ENCODE assay signal across 24 cellular contexts in genomic region chr3:167694121-167694520, GRCh38. TPM values are rescaled to one million over a fixed set of nuclear protein-coding genes. Genes with fewer than 3 reads are reported as not detected.
"Had no signal": no experiment of that assay in that cellular context is flagged by ENCODE, and none has a peak within 500 bp of the region (broad histone marks: within the 10 kb centered on the region; RNA-seq: fewer than 3 reads in every experiment).

No MANE protein-coding gene starts in this region.

- H3K27me3 Mint-ChIP-seq: activated CD4-positive, alpha-beta memory T cell treated with anti-CD3 and anti-CD28 coated beads, Interleukin-2, amount 10 ng/mL, durations not matched to agents 7 days and 5 days; dendritic cell treated with granulocyte-macrophage colony-stimulating factor and Interleukin-4, amounts not matched to agents 40 ng/mL and 50 ng/mL, for 4 days had no signal

- H3K4me1 Mint-ChIP-seq: neural crest cell had no signal

- H3K9me3 ChIP-seq: left ventricle myocardium inferior, SJCRH30, testis, upper lobe of left lung had no signal

- H3K4me3 Mint-ChIP-seq: activated CD4-positive, alpha-beta memory T cell treated with anti-CD3 and anti-CD28 coated beads, Interleukin-2, amount 10 ng/mL, durations not matched to agents 7 days and 5 days; activated T-helper 1 cell treated with anti-CD3 and anti-CD28 coated beads, Interleukin-12 subunit alpha, Interleukin-12 subunit beta, Interleukin-2, Interleukin-4 antibody, amounts not matched to agents 30 ng/mL and 10 ng/mL and 1 ng/mL, durations not matched to agents 14 hours and 24 hours and 36 hours; dendritic cell treated with granulocyte-macrophage colony-stimulating factor and Interleukin-4, amounts not matched to agents 40 ng/mL and 50 ng/mL, for 4 days; neural crest cell; T-helper 1 cell treated with Interleukin-12 subunit alpha and Interleukin-12 subunit beta and Interleukin-4 antibody, amounts not matched to agents 30 μg/mL and 1 μg/mL, for 36 hours had no signal

- H3K27me3 ChIP-seq: cardiac muscle cell, SJCRH30, testis, upper lobe of left lung had no signal

- H3K4me1 ChIP-seq: SJCRH30, testis, upper lobe of left lung had no signal

- H3K27ac Mint-ChIP-seq: activated T-helper 1 cell treated with anti-CD3 and anti-CD28 coated beads, Interleukin-12 subunit alpha, Interleukin-12 subunit beta, Interleukin-2, Interleukin-4 antibody, amounts not matched to agents 30 ng/mL and 10 ng/mL and 1 ng/mL, durations not matched to agents 14 hours and 24 hours and 36 hours; dendritic cell treated with granulocyte-macrophage colony-stimulating factor and Interleukin-4, amounts not matched to agents 40 ng/mL and 50 ng/mL, for 4 days had no signal

- H3K9me3 Mint-ChIP-seq: activated CD4-positive, alpha-beta memory T cell treated with anti-CD3 and anti-CD28 coated beads, Interleukin-2, amount 10 ng/mL, durations not matched to agents 7 days and 5 days; activated T-helper 1 cell treated with anti-CD3 and anti-CD28 coated beads, Interleukin-12 subunit alpha, Interleukin-12 subunit beta, Interleukin-2, Interleukin-4 antibody, amounts not matched to agents 30 ng/mL and 10 ng/mL and 1 ng/mL, durations not matched to agents 14 hours and 24 hours and 36 hours; dendritic cell treated with granulocyte-macrophage colony-stimulating factor and Interleukin-4, amounts not matched to agents 40 ng/mL and 50 ng/mL, for 4 days; neural crest cell; T-helper 1 cell treated with Interleukin-12 subunit alpha and Interleukin-12 subunit beta and Interleukin-4 antibody, amounts not matched to agents 30 μg/mL and 1 μg/mL, for 36 hours had no signal

- DNase-seq: activated CD4-positive, alpha-beta memory T cell treated with anti-CD3 and anti-CD28 coated beads, Interleukin-2, amount 10 ng/mL, durations not matched to agents 7 days and 5 days; activated CD4-positive, alpha-beta T cell treated with anti-CD3 and anti-CD28 coated beads for 48 hours; activated CD4-positive, CD25-positive, alpha-beta regulatory T cell; activated gamma-delta T cell; activated naive CD4-positive, alpha-beta T cell treated with anti-CD3 and anti-CD28 coated beads, Interleukin-2, amount 50 U/mL, for 16 hours; amniotic stem cell; effector CD8-positive, alpha-beta T cell; foreskin melanocyte; kidney glomerular epithelial cell; left ventricle myocardium inferior; SJCRH30; small intestine; stimulated activated CD8-positive, alpha-beta memory T cell treated with anti-CD3 and anti-CD28 coated beads, Interleukin-4, amount 100 ng/mL, for 48 hours; stimulated activated naive CD4-positive, alpha-beta T cell; testis; upper lobe of left lung had no signal

- H3K27ac ChIP-seq: cardiac muscle cell, left ventricle myocardium inferior, SJCRH30, testis, upper lobe of left lung had no signal

- ATAC-seq: esophagus mucosa, sciatic nerve had no signal

- H3K4me3 ChIP-seq: cardiac muscle cell, left ventricle myocardium inferior, SJCRH30, testis, upper lobe of left lung had no signal

RNA-seq across cellular contexts. Expression of gene WDR49, which starts 40.4 kb away (rescaled TPM):
- total RNA-seq: activated CD4-positive, alpha-beta memory T cell treated with anti-CD3 and anti-CD28 coated beads, Interleukin-2, amount 10 ng/mL, durations not matched to agents 7 days and 5 days; activated T-helper 1 cell treated with anti-CD3 and anti-CD28 coated beads, Interleukin-12 subunit alpha, Interleukin-12 subunit beta, Interleukin-2, Interleukin-4 antibody, amounts not matched to agents 30 ng/mL and 10 ng/mL and 1 ng/mL, durations not matched to agents 14 hours and 24 hours and 36 hours; endothelial cell of umbilical vein; SJCRH30 had no signal
- polyA plus RNA-seq: cardiac muscle cell, endothelial cell of umbilical vein had no signal
